Comparison of ENCODE assay signal across 9 cellular contexts in genomic region chr6:136788069-136788902, GRCh38. TPM values are rescaled to one million over a fixed set of nuclear protein-coding genes. Genes with fewer than 3 reads are reported as not detected.
DNase-seq lines count a peak whose midpoint lies in the region; ATAC-seq, FAIRE-seq and TF ChIP-seq lines count a peak whose summit lies in the region.
"Had no signal": no experiment of that assay in that cellular context is flagged by ENCODE, and none has a peak within 500 bp of the region (broad histone marks: within the 10 kb centered on the region; RNA-seq: fewer than 3 reads in every experiment).

No MANE protein-coding gene starts in this region.

- FAIRE-seq in pancreas (lab: Jason Lieb, UNC): no peak
- FAIRE-seq: G401.6 had no signal

- H3K27me3 Mint-ChIP-seq in glutamatergic neuron (ENCODE audit: unreplicated experiment): peaks cover 10% of the 10 kb centered on the region

- peaks cover 18 to 40% (median 37%) of the 10 kb centered on the region in 3 donors for H3K4me1 ChIP-seq in pancreas

- peak overlapping the region; percentile 68 to 81 for H3K27ac Mint-ChIP-seq in activated naive CD4-positive, alpha-beta T cell treated with anti-CD3 and anti-CD28 coated beads, Interleukin-2, amount 50 U/mL, for 72 hours
- H3K27ac Mint-ChIP-seq in glutamatergic neuron (ENCODE audit: unreplicated experiment): no peak overlapping the region

- H3K4me3 Mint-ChIP-seq in glutamatergic neuron (ENCODE audit: unreplicated experiment): no peak overlapping the region

- H3K36me3 Mint-ChIP-seq in activated naive CD4-positive, alpha-beta T cell treated with anti-CD3 and anti-CD28 coated beads, Interleukin-2, amount 50 U/mL, for 72 hours: peaks cover 20 to 27% of the 10 kb centered on the region in 2 donors
- no peaks in the 10 kb centered on the region for H3K36me3 Mint-ChIP-seq in glutamatergic neuron (ENCODE audit: unreplicated experiment)

- H3K4me3 ChIP-seq in pancreas: peak overlapping the region in 2 of 4 donors; percentile 86 to 91

- no peaks in the 10 kb centered on the region for H3K27me3 ChIP-seq in pancreas

- H3K36me3 ChIP-seq in pancreas: no peaks in the 10 kb centered on the region

- intact Hi-C loops in pancreas (cut with DNase I): no loop called here

- no peaks in the 10 kb centered on the region for H3K9me3 Mint-ChIP-seq in activated naive CD4-positive, alpha-beta T cell treated with anti-CD3 and anti-CD28 coated beads, Interleukin-2, amount 50 U/mL, for 72 hours
- H3K9me3 Mint-ChIP-seq in glutamatergic neuron (ENCODE audit: unreplicated experiment): peaks cover 4% of the 10 kb centered on the region

- peaks cover 3% of the 10 kb centered on the region for H3K4me1 Mint-ChIP-seq in glutamatergic neuron (ENCODE audit: low read depth, unreplicated experiment)

- peak overlapping the region in 2 of 4 donors; percentile 29 to 99 for H3K27ac ChIP-seq in pancreas

- 48 to 66% methylated on average over 7 of the region's 7 CpGs for WGBS in pancreas, 2 donors

- ATAC-seq in activated naive CD4-positive, alpha-beta T cell treated with anti-CD3 and anti-CD28 coated beads, Interleukin-2, amount 50 U/mL, for 72 hours: no peak
- no peak for ATAC-seq in pancreas
- ATAC-seq in HG03571 (IDR thresholded peaks at IDR 0.05; ENCODE audit: unreplicated experiment): no peak

- H3K9me3 ChIP-seq in pancreas: no peaks in the 10 kb centered on the region

- DNase-seq in AML-193 (lab: John Stamatoyannopoulos, UW) (peak; percentile 91 to 92), HS-27A (ENCODE audit: low read depth) (peak; percentile 45), kidney tubule cell (ENCODE audit: low spot score) (peak; percentile 42), pancreas (no peak), DMS 273 treated with DMSO at 0.1 percent for 48 hours (lab: John Stamatoyannopoulos, UW) (no peak), glutamatergic neuron (no peak)
- DNase-seq in activated naive CD4-positive, alpha-beta T cell treated with anti-CD3 and anti-CD28 coated beads, Interleukin-2, amount 50 U/mL, for 72 hours (ENCODE audit: low spot score in 2 of 2): no peak

- TF ChIP-seq CTCF in pancreas (IDR thresholded peaks at IDR 0.05) (no peak), glutamatergic neuron (IDR thresholded peaks at IDR 0.05; ENCODE audit: partially characterized antibody, unreplicated experiment) (no peak)

RNA-seq across cellular contexts. Expression of gene MAP3K5, which starts 4.0 kb away (rescaled TPM):
- total RNA-seq in activated naive CD4-positive, alpha-beta T cell treated with anti-CD3 and anti-CD28 coated beads, Interleukin-2, amount 50 U/mL, for 72 hours: 1 to 10 TPM; 8.7 to 9.0 TPM
- 10 to 100 TPM; 15.7 to 28.6 (median 20.0) TPM for total RNA-seq in pancreas
- 1 to 10 TPM; 6.7 to 7.0 TPM for polyA plus RNA-seq in pancreas
- total RNA-seq in glutamatergic neuron (ENCODE audit: unreplicated experiment): 0.66 TPM

RNA-seq across cellular contexts. Expression of gene PEX7, which starts 34.1 kb away (rescaled TPM):
- total RNA-seq in activated naive CD4-positive, alpha-beta T cell treated with anti-CD3 and anti-CD28 coated beads, Interleukin-2, amount 50 U/mL, for 72 hours: 1 to 10 TPM; 4.2 to 6.1 TPM
- total RNA-seq in pancreas: 1 to 10 TPM; 5.6 to 9.3 (median 7.4) TPM
- 1 to 10 TPM; 3.9 to 7.4 TPM for polyA plus RNA-seq in pancreas
- total RNA-seq in glutamatergic neuron (ENCODE audit: unreplicated experiment): 4.1 TPM

Comparison
In these comparisons a context has a peak if more than half of its experiments do, and no peak if none do; other contexts are left out.
1. DNase-seq: peak in AML-193 (2 of 2), HS-27A (single experiment) and kidney tubule cell (single experiment); none in activated naive CD4-positive, alpha-beta T cell treated with anti-CD3 and anti-CD28 coated beads, Interleukin-2, amount 50 U/mL, for 72 hours (0 of 2), pancreas (0 of 6), DMS 273 treated with DMSO at 0.1 percent for 48 hours (single experiment) and glutamatergic neuron (single experiment).